15 cellular contexts compared by ENCODE assay signal in genomic region chr4:37885496-37885895, GRCh38. TPM values are rescaled to one million over a fixed set of nuclear protein-coding genes. Genes with fewer than 3 reads are reported as not detected.
DNase-seq lines count a peak whose midpoint lies in the region; ATAC-seq and TF ChIP-seq lines count a peak whose summit lies in the region.
"Had no signal": no experiment of that assay in that cellular context is flagged by ENCODE, and none has a peak within 500 bp of the region (broad histone marks: within the 10 kb centered on the region; RNA-seq: fewer than 3 reads in every experiment).

No MANE protein-coding gene starts in this region.

- POLR2A ChIA-PET in naive thymus-derived CD8-positive, alpha-beta T cell (lab: Charles Lee), result no interaction called here

- intact Hi-C loops in uterus (cut with DNase I; ENCODE audit: low total_unique reads) (no loop called here), posterior vena cava (cut with DNase I) (no loop called here)

- no peak for ATAC-seq in HG03521 (IDR thresholded peaks at IDR 0.05; ENCODE audit: unreplicated experiment)
- no peak for ATAC-seq in naive thymus-derived CD8-positive, alpha-beta T cell
- ATAC-seq: A549 had no signal

- no peak overlapping the region for H3K4me3 ChIP-seq in uterus
- H3K4me3 ChIP-seq: A549, suprapubic skin had no signal

- peaks cover 0 to 10% (median 3%) of the 10 kb centered on the region in 5 donors for H3K27me3 Mint-ChIP-seq in naive thymus-derived CD8-positive, alpha-beta T cell

- H3K27ac Mint-ChIP-seq in naive thymus-derived CD8-positive, alpha-beta T cell, result no peak overlapping the region
- H3K27ac Mint-ChIP-seq: activated T-helper 2 cell treated with anti-CD3 and anti-CD28 coated beads, Interferon-gamma antibody, Interleukin-2, Interleukin-4, amounts not matched to agents 10 μg/mL and 5 μg/mL and 100 μg/mL, durations not matched to agents 14 hours and 24 hours and 36 hours; mesothelial cell of epicardium had no signal

- H3K36me3 Mint-ChIP-seq in naive thymus-derived CD8-positive, alpha-beta T cell, result no peaks in the 10 kb centered on the region
- H3K36me3 Mint-ChIP-seq: mesothelial cell of epicardium had no signal

- no peaks in the 10 kb centered on the region for H3K9me3 ChIP-seq in uterus
- H3K9me3 ChIP-seq: A549, suprapubic skin had no signal

- no peak for TF ChIP-seq CTCF in uterus (IDR thresholded peaks at IDR 0.05)

- peaks cover 4 to 18% (median 9%) of the 10 kb centered on the region in 4 donors for H3K4me1 Mint-ChIP-seq in naive thymus-derived CD8-positive, alpha-beta T cell

- TF ChIP-seq POLR2A in uterus (IDR thresholded peaks at IDR 0.05), result peak in 1 of 2 donors; percentile 13

- H3K4me1 ChIP-seq in uterus, result no peaks in the 10 kb centered on the region

- no peaks in the 10 kb centered on the region for H3K9me3 Mint-ChIP-seq in naive thymus-derived CD8-positive, alpha-beta T cell
- H3K9me3 Mint-ChIP-seq: activated T-helper 2 cell treated with anti-CD3 and anti-CD28 coated beads, Interferon-gamma antibody, Interleukin-2, Interleukin-4, amounts not matched to agents 10 μg/mL and 5 μg/mL and 100 μg/mL, durations not matched to agents 14 hours and 24 hours and 36 hours; mesothelial cell of epicardium had no signal

- DNase-seq in SIG-M5 treated with dmso at 0.1 percent for 504 hours (lab: John Stamatoyannopoulos, UW; ENCODE audit: unreplicated experiment), result peak; percentile 53
- no peak for DNase-seq in SIG-M5 (lab: John Stamatoyannopoulos, UW)
- DNase-seq in amniotic epithelial cell (ENCODE audit: low read depth), result peak; percentile 86
- DNase-seq in hepatic stellate cell (ENCODE audit: low spot score), result peak; percentile 72
- peak; percentile 53 to 77 for DNase-seq in uterus
- no peak for DNase-seq in posterior vena cava (ENCODE audit: low spot score)
- DNase-seq in naive thymus-derived CD8-positive, alpha-beta T cell, result no peak
- DNase-seq: caudate nucleus, NCI-H1694, NCI-H526 treated with DMSO at 0.1 percent for 48 hours had no signal

- no peaks in the 10 kb centered on the region for H3K27me3 ChIP-seq in uterus

- H3K36me3 ChIP-seq in uterus, result no peaks in the 10 kb centered on the region
- H3K36me3 ChIP-seq: suprapubic skin had no signal

- H3K4me3 Mint-ChIP-seq in naive thymus-derived CD8-positive, alpha-beta T cell, result no peak overlapping the region
- H3K4me3 Mint-ChIP-seq: mesothelial cell of epicardium had no signal

- H3K27ac ChIP-seq in uterus, result peak overlapping the region; percentile 84 to 91
- H3K27ac ChIP-seq: A549, suprapubic skin had no signal

RNA-seq across cellular contexts. Expression of gene TBC1D1, which starts 5.4 kb away (rescaled TPM):
- total RNA-seq in uterus (100 to 1,000 TPM; 172 to 402 (median 236) TPM), posterior vena cava (100 to 1,000 TPM in 1 of 2 donors, 10 to 100 TPM in 1; 94.7 to 152 TPM)
- total RNA-seq in naive thymus-derived CD8-positive, alpha-beta T cell, result 10 to 100 TPM; 49.1 to 53.8 TPM
- 10 to 100 TPM; 18.4 to 27.2 (median 18.7) TPM for polyA plus RNA-seq in naive thymus-derived CD8-positive, alpha-beta T cell

RNA-seq across cellular contexts. Expression of gene PGM2, which starts 59.0 kb away (rescaled TPM):
- total RNA-seq in uterus, result 10 to 100 TPM; 37.4 to 45.6 (median 39.9) TPM
- total RNA-seq in posterior vena cava, result 10 to 100 TPM; 20.3 to 24.2 TPM
- 10 to 100 TPM; 18.3 to 18.9 TPM for total RNA-seq in naive thymus-derived CD8-positive, alpha-beta T cell
- polyA plus RNA-seq in naive thymus-derived CD8-positive, alpha-beta T cell, result 10 to 100 TPM; 17.3 to 22.0 (median 17.9) TPM

Comparison
In these comparisons a context has a peak if more than half of its experiments do, and no peak if none do; other contexts are left out.
1. DNase-seq: peak in SIG-M5 treated with dmso at 0.1 percent for 504 hours (single experiment), amniotic epithelial cell (single experiment), hepatic stellate cell (single experiment) and uterus (2 of 2); none in SIG-M5 (single experiment), posterior vena cava (single experiment) and naive thymus-derived CD8-positive, alpha-beta T cell (0 of 10).